Comparison of ENCODE assay signal across 22 cellular contexts in the genomic region with DNA sequence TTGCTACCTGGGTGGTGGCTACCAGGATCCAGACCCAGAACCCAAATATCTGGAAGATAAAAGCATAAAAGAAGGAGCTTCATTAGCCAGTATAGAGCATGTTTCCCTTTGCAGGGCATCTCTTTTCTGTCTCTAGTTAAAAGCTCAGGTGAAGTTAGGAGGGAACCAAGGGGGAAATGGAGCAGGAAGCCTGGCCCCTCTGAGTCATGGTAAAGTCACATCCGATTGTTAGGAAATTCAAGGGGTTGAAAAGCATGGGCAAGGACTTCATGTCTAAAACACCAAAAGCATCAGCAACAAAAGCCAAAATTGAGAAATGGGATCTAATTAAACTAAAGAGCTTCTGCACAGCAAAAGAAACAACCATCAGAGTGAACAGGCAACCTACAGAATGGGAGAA.
DNase-seq lines count a peak whose midpoint lies in the region; TF ChIP-seq lines count a peak whose summit lies in the region.
"Had no signal": no experiment of that assay in that cellular context is flagged by ENCODE, and none has a peak within 500 bp of the region (broad histone marks: within the 10 kb centered on the region; RNA-seq: fewer than 3 reads in every experiment).

No MANE protein-coding gene starts in this region.

- TF ChIP-seq CTCF in cardiac fibroblast (IDR thresholded peaks at IDR 0.05; ENCODE audit: low read depth, low read length): no peak
- TF ChIP-seq CTCF in ovary (IDR thresholded peaks at IDR 0.05): no peak

- H3K4me3 ChIP-seq in cardiac fibroblast (replicated peaks in 1 of 2; ENCODE audit: low read depth in 2 of 2, low read length in 2 of 2) (no peak overlapping the region), ovary (no peak overlapping the region)
- H3K4me3 ChIP-seq: GM12878, GM23338, K562, PC-9 had no signal

- TF ChIP-seq EP300 in ovary (IDR thresholded peaks at IDR 0.05): no peak

- no peaks in the 10 kb centered on the region for H3K9me3 ChIP-seq in ovary
- H3K9me3 ChIP-seq: SK-N-SH had no signal

- DNase-seq in HT1080 (ENCODE audit: low read depth) (peak; percentile 83), NOMO-1 treated with DMSO at 0.1 percent for 48 hours (lab: John Stamatoyannopoulos, UW; ENCODE audit: unreplicated experiment) (peak; percentile 44), cardiac fibroblast (ENCODE audit: low read depth in 2 of 2) (peak; percentile 3 to 56), lung microvascular endothelial cell (ENCODE audit: low read depth in 2 of 2) (peak; percentile 72 to 85), NCI-H345 treated with DMSO at 0.1 percent for 48 hours (lab: John Stamatoyannopoulos, UW; ENCODE audit: unreplicated experiment) (no peak), ovary (no peak), DMS 273 treated with DMSO at 0.1 percent for 48 hours (lab: John Stamatoyannopoulos, UW) (no peak)
- DNase-seq: Calu3; CD4-positive, alpha-beta memory T cell; DMS79; NCI-H1105 treated with DMSO at 0.1 percent for 48 hours; NCI-H187; NCI-H345; NCI-H748 treated with DMSO at 0.1 percent for 48 hours; PC-9; Right ventricle myocardium superior; SK-N-SH; T-cell had no signal

- no peak for TF ChIP-seq POLR2A in ovary (IDR thresholded peaks at IDR 0.05)

- intact Hi-C loops in ovary (cut with DNase I): no loop called here

- H3K27me3 ChIP-seq in ovary: no peaks in the 10 kb centered on the region

- no peaks in the 10 kb centered on the region for H3K4me1 ChIP-seq in ovary (ENCODE audit: insufficient read depth)

- no peaks in the 10 kb centered on the region for H3K36me3 ChIP-seq in ovary

- WGBS in ovary, 3 donors: 79 to 93% (median 84%) methylated on average over 1 of the region's 1 CpG

- H3K27ac ChIP-seq in ovary: no peak overlapping the region
- H3K27ac ChIP-seq: HL-60, PC-9 had no signal

Comparison
In these comparisons a context has a peak if more than half of its experiments do, and no peak if none do; other contexts are left out.
1. DNase-seq: peak in HT1080 (single experiment), NOMO-1 treated with DMSO at 0.1 percent for 48 hours (single experiment), cardiac fibroblast (2 of 2) and lung microvascular endothelial cell (2 of 2); none in NCI-H345 treated with DMSO at 0.1 percent for 48 hours (single experiment), ovary (0 of 5) and DMS 273 treated with DMSO at 0.1 percent for 48 hours (single experiment).